Comparison of ENCODE assay signal across 11 cellular contexts in genomic region chr17:50593321-50593720, GRCh38. TPM values are rescaled to one million over a fixed set of nuclear protein-coding genes. Genes with fewer than 3 reads are reported as not detected.
DNase-seq lines count a peak whose midpoint lies in the region; ATAC-seq and TF ChIP-seq lines count a peak whose summit lies in the region.
"Had no signal": no experiment of that assay in that cellular context is flagged by ENCODE, and none has a peak within 500 bp of the region (broad histone marks: within the 10 kb centered on the region; RNA-seq: fewer than 3 reads in every experiment).

No MANE protein-coding gene starts in this region.

- peaks cover 24% of the 10 kb centered on the region for H3K4me1 ChIP-seq in BE2C
- peaks cover 18% of the 10 kb centered on the region for H3K4me1 ChIP-seq in right cardiac atrium (ENCODE audit: control insufficient read depth, insufficient read depth, low read length)
- no peaks in the 10 kb centered on the region for H3K4me1 ChIP-seq in aorta (ENCODE audit: control insufficient read depth in 1 of 2, insufficient read depth in 2 of 2, low read length in 2 of 2)
- H3K4me1 ChIP-seq: A549 had no signal

- H3K27me3 ChIP-seq in BE2C (no peaks in the 10 kb centered on the region), right cardiac atrium (ENCODE audit: control insufficient read depth, insufficient read depth) (no peaks in the 10 kb centered on the region), aorta (ENCODE audit: control insufficient read depth in 1 of 2, insufficient read depth in 2 of 2, low read length in 1 of 2) (no peaks in the 10 kb centered on the region)

- no peak for TF ChIP-seq CTCF in BE2C (IDR thresholded peaks at IDR 0.05; ENCODE audit: low read depth, low read length)

- intact Hi-C loops in right cardiac atrium (cut with DNase I): no loop called here
- intact Hi-C loops in aorta (cut with DNase I): no loop called here

- H3K4me3 ChIP-seq in BE2C (ENCODE audit: low read depth, low read length) (no peak overlapping the region), right cardiac atrium (ENCODE audit: low read length) (no peak overlapping the region), aorta (ENCODE audit: low read length in 2 of 2) (no peak overlapping the region)
- H3K4me3 ChIP-seq: A549 had no signal

- H3K9me3 ChIP-seq in BE2C (no peaks in the 10 kb centered on the region), right cardiac atrium (ENCODE audit: control insufficient read depth, low read length) (no peaks in the 10 kb centered on the region), aorta (ENCODE audit: control insufficient read depth, low read length) (no peaks in the 10 kb centered on the region)
- H3K9me3 ChIP-seq: A549 had no signal

- ATAC-seq in right cardiac atrium (peak; percentile 15 to 22), GM21367 (IDR thresholded peaks at IDR 0.05; ENCODE audit: unreplicated experiment) (no peak), aorta (ENCODE audit: low FRiP score) (no peak)
- ATAC-seq: A549; activated naive CD4-positive, alpha-beta T cell treated with anti-CD3 and anti-CD28 coated beads, Interleukin-2, amount 50 U/mL, for 72 hours had no signal

- DNase-seq in BE2C (peak; percentile 81), NCI-H1417 treated with DMSO at 0.1 percent for 48 hours (lab: John Stamatoyannopoulos, UW) (peak; percentile 26), NCI-H82 treated with DMSO at 0.1 percent for 48 hours (lab: John Stamatoyannopoulos, UW; ENCODE audit: unreplicated experiment) (peak; percentile 77), right cardiac atrium (peak in 2 of 3 donors; percentile 82), SKM-1 treated with dmso at 0.1 percent for 144 hours (lab: John Stamatoyannopoulos, UW; ENCODE audit: unreplicated experiment) (no peak), activated T-cell treated with anti-CD3 and anti-CD28 coated beads for 4 hours (no peak), aorta (no peak)
- DNase-seq: activated CD4-positive, alpha-beta T cell treated with anti-CD3 and anti-CD28 coated beads for 48 hours had no signal

- WGBS in right cardiac atrium: 46% methylated on average over 10 of the region's 10 CpGs
- WGBS in aorta, 2 donors: 41 to 43% methylated on average over 10 of the region's 10 CpGs

- no peak overlapping the region for H3K27ac ChIP-seq in right cardiac atrium (ENCODE audit: low read length)
- no peak overlapping the region for H3K27ac ChIP-seq in aorta (ENCODE audit: low read depth in 1 of 2, low read length in 2 of 2)
- H3K27ac ChIP-seq: A549 had no signal

- H3K36me3 ChIP-seq in BE2C (no peaks in the 10 kb centered on the region), aorta (ENCODE audit: control insufficient read depth in 1 of 2, insufficient read depth in 2 of 2, low read length in 1 of 2) (no peaks in the 10 kb centered on the region)

RNA-seq across cellular contexts. Expression of gene CACNA1G, which starts 32.8 kb away (rescaled TPM):
- 0.14 TPM for polyA plus RNA-seq in BE2C (2012; ENCODE audit: insufficient read depth, insufficient read length, low read depth)
- 10 to 100 TPM in 1 of 4 donors, 1 to 10 TPM in 3; 4.4 to 14.8 (median 6.9) TPM for total RNA-seq in right cardiac atrium
- 4.3 TPM for polyA plus RNA-seq in right cardiac atrium
- total RNA-seq in aorta: 1 to 10 TPM in 1 of 2 donors, under 1 TPM in 1; 0.29 to 2.8 TPM
- polyA plus RNA-seq in aorta: not detected

RNA-seq across cellular contexts. Expression of gene ABCC3, which starts 41.4 kb away (rescaled TPM):
- 2.9 TPM for polyA plus RNA-seq in BE2C (2012; ENCODE audit: insufficient read depth, insufficient read length, low read depth)
- total RNA-seq in right cardiac atrium (1 to 10 TPM; 1.2 to 5.9 (median 3.7) TPM), aorta (10 to 100 TPM; 25.7 to 54.9 TPM)
- polyA plus RNA-seq in right cardiac atrium (1.4 TPM), aorta (100 to 1,000 TPM in 1 of 2 donors, 1 to 10 TPM in 1; 9.9 to 145 TPM)
- total RNA-seq: activated naive CD4-positive, alpha-beta T cell treated with anti-CD3 and anti-CD28 coated beads, Interleukin-2, amount 50 U/mL, for 72 hours had no signal

RNA-seq across cellular contexts. Expression of gene SPATA20, which starts 46.3 kb away (rescaled TPM):
- polyA plus RNA-seq in BE2C (2012; ENCODE audit: insufficient read depth, insufficient read length, low read depth): 107 TPM
- total RNA-seq in right cardiac atrium (10 to 100 TPM; 45.9 to 71.8 (median 52.6) TPM), aorta (10 to 100 TPM; 27.8 to 41.9 TPM)
- polyA plus RNA-seq in right cardiac atrium (58.1 TPM), aorta (10 to 100 TPM; 16.7 to 64.0 TPM)

Comparison
In these comparisons a context has a peak if more than half of its experiments do, and no peak if none do; other contexts are left out.
1. DNase-seq: peak in BE2C (single experiment), NCI-H1417 treated with DMSO at 0.1 percent for 48 hours (single experiment), NCI-H82 treated with DMSO at 0.1 percent for 48 hours (single experiment) and right cardiac atrium (2 of 3); none in SKM-1 treated with dmso at 0.1 percent for 144 hours (single experiment), activated T-cell treated with anti-CD3 and anti-CD28 coated beads for 4 hours (single experiment) and aorta (0 of 2).
2. ATAC-seq: peak in right cardiac atrium (2 of 2); none in GM21367 (single experiment) and aorta (single experiment).